ENCODE assay signal across 13 cellular contexts in genomic region chr20:37921341-37921929, GRCh38. TPM values are rescaled to one million over a fixed set of nuclear protein-coding genes. Genes with fewer than 3 reads are reported as not detected.
DNase-seq lines count a peak whose midpoint lies in the region; ATAC-seq and TF ChIP-seq lines count a peak whose summit lies in the region.
"Had no signal": no experiment of that assay in that cellular context is flagged by ENCODE, and none has a peak within 500 bp of the region (broad histone marks: within the 10 kb centered on the region; RNA-seq: fewer than 3 reads in every experiment).

No MANE protein-coding gene starts in this region.

- no peak overlapping the region for H3K27ac ChIP-seq in adrenal gland
- H3K27ac ChIP-seq: C4-2B, SJSA1, stomach had no signal

- intact Hi-C loops in adrenal gland (cut with DNase I), result no loop called here

- peak; percentile 55 for ATAC-seq in GM18907 (IDR thresholded peaks at IDR 0.05; ENCODE audit: unreplicated experiment)
- ATAC-seq in HG02588 (IDR thresholded peaks at IDR 0.05; ENCODE audit: unreplicated experiment), result peak; percentile 66
- ATAC-seq in HG03521 (IDR thresholded peaks at IDR 0.05; ENCODE audit: unreplicated experiment), result peak; percentile 51

- TF ChIP-seq CTCF in GM10266 (IDR thresholded peaks at IDR 0.05; ENCODE audit: control insufficient read depth, insufficient read depth, low read depth, missing control alignments) (no peak), adrenal gland (IDR thresholded peaks at IDR 0.05) (no peak)

- no peaks in the 10 kb centered on the region for H3K36me3 ChIP-seq in adrenal gland (replicated peaks in 1 of 2)
- H3K36me3 ChIP-seq: SJSA1, stomach had no signal

- no peaks in the 10 kb centered on the region for H3K4me1 ChIP-seq in adrenal gland (replicated peaks in 1 of 2)
- H3K4me1 ChIP-seq: SJSA1 had no signal

- no peak for TF ChIP-seq POLR2A in adrenal gland (IDR thresholded peaks at IDR 0.05)

- WGBS in adrenal gland, 4 donors, result 76 to 86% (median 83%) methylated on average over 5 to 6 of the region's 6 CpGs

- peaks cover 4% of the 10 kb centered on the region for H3K27me3 ChIP-seq in adrenal gland

- DNase-seq in GM10266 (ENCODE audit: extremely low spot score) (peak; percentile 75), NCI-H128 (lab: John Stamatoyannopoulos, UW; ENCODE audit: unreplicated experiment) (no peak), DMS53 treated with DMSO at 0.1 percent for 48 hours (lab: John Stamatoyannopoulos, UW; ENCODE audit: unreplicated experiment) (no peak), NCI-H1436 (lab: John Stamatoyannopoulos, UW) (no peak), adrenal gland (no peak)
- DNase-seq: Karpas-422, stomach had no signal

- H3K9me3 ChIP-seq in adrenal gland (replicated peaks in 1 of 3), result no peaks in the 10 kb centered on the region
- H3K9me3 ChIP-seq: SJSA1, stomach had no signal

- H3K4me3 ChIP-seq in adrenal gland, result no peak overlapping the region
- H3K4me3 ChIP-seq: lung, SJSA1, stomach had no signal

RNA-seq across cellular contexts. Expression of gene VSTM2L, which starts 18.5 kb away (rescaled TPM):
- 10 to 100 TPM in 2 of 8 donors, 1 to 10 TPM in 5, under 1 TPM in 1; 0.36 to 14.9 (median 8.3) TPM for total RNA-seq in adrenal gland
- polyA plus RNA-seq in adrenal gland, result 10 to 100 TPM in 1 of 3 donors, 1 to 10 TPM in 2; 3.2 to 21.8 (median 6.9) TPM
